ENCODE assay signal across 1 cellular context in genomic region chr10:104589431-104589830, GRCh38.
TF ChIP-seq lines count a peak whose summit lies in the region.

No MANE protein-coding gene starts in this region.

TF ChIP-seq in SK-N-SH, 30 proteins besides CTCF, POLR2A, EP300 and RAD21 (continued from another document):
- TF ChIP-seq, protein P1, sequence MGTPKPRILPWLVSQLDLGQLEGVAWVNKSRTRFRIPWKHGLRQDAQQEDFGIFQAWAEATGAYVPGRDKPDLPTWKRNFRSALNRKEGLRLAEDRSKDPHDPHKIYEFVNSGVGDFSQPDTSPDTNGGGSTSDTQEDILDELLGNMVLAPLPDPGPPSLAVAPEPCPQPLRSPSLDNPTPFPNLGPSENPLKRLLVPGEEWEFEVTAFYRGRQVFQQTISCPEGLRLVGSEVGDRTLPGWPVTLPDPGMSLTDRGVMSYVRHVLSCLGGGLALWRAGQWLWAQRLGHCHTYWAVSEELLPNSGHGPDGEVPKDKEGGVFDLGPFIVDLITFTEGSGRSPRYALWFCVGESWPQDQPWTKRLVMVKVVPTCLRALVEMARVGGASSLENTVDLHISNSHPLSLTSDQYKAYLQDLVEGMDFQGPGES (IDR thresholded peaks at IDR 0.05; ENCODE audit: low read depth, low read length) = no peak
TF ChIP-seq in SK-N-SH: peak in this region for 0.
